ENCODE assay signal across 8 cellular contexts in the genomic region with DNA sequence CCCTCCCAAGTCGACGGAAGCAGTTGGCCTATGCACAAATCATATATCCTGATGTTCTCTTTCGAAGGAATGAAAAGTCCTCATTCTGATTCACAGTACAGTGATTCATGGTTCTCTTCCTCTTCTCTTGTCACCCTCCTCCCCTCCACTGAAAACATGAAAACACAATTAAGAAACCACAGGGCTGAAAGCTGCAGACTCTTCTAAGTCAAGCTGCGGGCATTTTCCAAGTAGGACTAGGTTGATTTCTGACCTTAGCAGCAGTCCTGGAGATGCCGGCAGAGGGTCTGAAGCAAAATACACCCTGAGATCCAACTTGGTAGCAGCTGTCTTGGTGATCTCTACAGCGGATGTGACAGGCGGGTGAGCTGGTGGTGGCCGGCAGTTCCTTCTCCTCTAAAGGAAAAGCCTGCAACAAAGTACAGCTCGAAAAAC. TPM values are rescaled to one million over a fixed set of nuclear protein-coding genes. Genes with fewer than 3 reads are reported as not detected.
DNase-seq lines count a peak whose midpoint lies in the region; ATAC-seq and TF ChIP-seq lines count a peak whose summit lies in the region.

No MANE protein-coding gene starts in this region.

- H3K4me1 ChIP-seq in DND-41 (ENCODE audit: insufficient read depth, low read length) (peaks cover 9% of the 10 kb centered on the region), heart right ventricle (peaks cover 0 to 44% (median 4%) of the 10 kb centered on the region in 9 donors), subcutaneous abdominal adipose tissue (ENCODE audit: control insufficient read depth in 5 of 5, insufficient read depth in 5 of 5, low read length in 5 of 5) (peaks cover 0 to 46% (median 22%) of the 10 kb centered on the region in 5 donors)

- TF ChIP-seq CTCF in DND-41 (IDR thresholded peaks at IDR 0.05; ENCODE audit: borderline replicate concordance, extremely low read depth, low read length, poor library complexity, severe bottlenecking) (no peak), HFFc6 (IDR thresholded peaks at IDR 0.05) (no peak), heart right ventricle (IDR thresholded peaks at IDR 0.05) (no peak)

- no peaks in the 10 kb centered on the region for H4K20me1 ChIP-seq in DND-41 (ENCODE audit: insufficient read depth, low read length)

- no peaks in the 10 kb centered on the region for H3K9me3 ChIP-seq in DND-41 (ENCODE audit: insufficient read depth, low read length, severe bottlenecking)
- H3K9me3 ChIP-seq in heart right ventricle: no peaks in the 10 kb centered on the region
- no peaks in the 10 kb centered on the region for H3K9me3 ChIP-seq in subcutaneous abdominal adipose tissue (ENCODE audit: control insufficient read depth in 5 of 5, low read length in 5 of 5)

- WGBS in heart right ventricle, 2 donors: 71 to 80% methylated on average over 9 of the region's 9 CpGs

- H3K36me3 ChIP-seq in DND-41 (ENCODE audit: insufficient read depth, low read length) (no peaks in the 10 kb centered on the region), heart right ventricle (no peaks in the 10 kb centered on the region), subcutaneous abdominal adipose tissue (ENCODE audit: control insufficient read depth in 5 of 5, insufficient read depth in 5 of 5, low read length in 5 of 5) (peaks cover 0 to 3% (median 0%) of the 10 kb centered on the region in 5 donors)

- H3K4me3 Mint-ChIP-seq in HFFc6: peak overlapping the region; percentile 16; the same call in 1 of the 2 replicates

- H3K27ac ChIP-seq in DND-41 (ENCODE audit: low read length) (no peak overlapping the region), heart right ventricle (peak overlapping the region in 6 of 10 donors; percentile 7 to 90 (median 38)), subcutaneous abdominal adipose tissue (ENCODE audit: low read depth, low read length) (peak overlapping the region; percentile 48)

- H3K79me2 ChIP-seq in DND-41 (ENCODE audit: insufficient read depth, low read length): no peaks in the 10 kb centered on the region

- peak overlapping the region; percentile 10; the same call in 1 of the 2 replicates for H3K27ac Mint-ChIP-seq in HFFc6

- ATAC-seq in DND-41 (ENCODE audit: insufficient read depth, low read depth) (peak; percentile 39), heart right ventricle (peak in 7 of 8 donors; percentile 41 to 74 (median 51)), GM21717 (IDR thresholded peaks at IDR 0.05; ENCODE audit: unreplicated experiment) (no peak)

- H3K36me3 Mint-ChIP-seq in HFFc6 (ENCODE audit: low read depth): no peaks in the 10 kb centered on the region

- peaks cover 17% of the 10 kb centered on the region for H3K4me1 Mint-ChIP-seq in HFFc6 (ENCODE audit: low read depth)

- DNase-seq in DND-41 (peak; percentile 22), HFFc6 (peak; percentile 13), SW 1271 (lab: John Stamatoyannopoulos, UW) (peak; percentile 52 to 94), heart right ventricle (no peak), ecto neural progenitor cell (ENCODE audit: low spot score) (no peak), GM19240 (ENCODE audit: insufficient read length, low spot score) (no peak)

- peak overlapping the region; percentile 5; the same call in 1 of the 2 replicates for H3K4me2 ChIP-seq in DND-41 (ENCODE audit: insufficient read depth, low read length)

- H3K4me3 ChIP-seq in DND-41 (ENCODE audit: low read depth in 1 of 2, low read length in 2 of 2) (no peak overlapping the region), heart right ventricle (peak overlapping the region in 1 of 10 donors; percentile 34), subcutaneous abdominal adipose tissue (ENCODE audit: low read depth in 1 of 5, low read length in 5 of 5) (peak overlapping the region in 4 of 5 donors; percentile 13 to 51 (median 28))

- H3K27me3 ChIP-seq in DND-41 (ENCODE audit: insufficient read depth, low read length, poor library complexity) (peaks cover 20% of the 10 kb centered on the region), heart right ventricle (peaks cover 0 to 9% (median 0%) of the 10 kb centered on the region in 7 donors), subcutaneous abdominal adipose tissue (ENCODE audit: control insufficient read depth in 5 of 5, insufficient read depth in 4 of 5, low read length in 5 of 5) (no peaks in the 10 kb centered on the region)

- intact Hi-C loops in heart right ventricle (cut with DNase I): loop anchor here in 1 of 10 donors (10.0 kb wide), 1 partner anchor 49 kb away; no protein-coding TSS in a partner anchor

- H3K9me3 Mint-ChIP-seq in HFFc6: no peaks in the 10 kb centered on the region

- H2AFZ ChIP-seq in DND-41 (ENCODE audit: low read depth, low read length): no peak overlapping the region

- H3K27me3 Mint-ChIP-seq in HFFc6 (ENCODE audit: insufficient read depth): peaks cover 11% of the 10 kb centered on the region

- H3K9ac ChIP-seq in DND-41 (ENCODE audit: low read depth, low read length) (no peak overlapping the region), subcutaneous abdominal adipose tissue (ENCODE audit: low read length in 5 of 5) (peak overlapping the region in 3 of 5 donors; percentile 3 to 46 (median 21))

RNA-seq across cellular contexts. Expression of a gene that starts 6.2 kb away (rescaled TPM):
- total RNA-seq in HFFc6 (2021; fragmentation: NEBNext Ultra II Directional; extraction: Animal tissue kit (Norgen Biotek cat#: 25700)): not detected
- total RNA-seq in heart right ventricle: 1 to 10 TPM; 1.3 to 7.3 (median 3.7) TPM
- polyA plus RNA-seq in heart right ventricle: 1 to 10 TPM in 1 of 2 donors, under 1 TPM in 1; 0.88 to 2.6 TPM

Comparison
In these comparisons a context has a peak if more than half of its experiments do, and no peak if none do; other contexts are left out.
1. DNase-seq: peak in DND-41 (single experiment), HFFc6 (single experiment) and SW 1271 (2 of 2); none in heart right ventricle (0 of 2), ecto neural progenitor cell (single experiment) and GM19240 (single experiment).
2. H3K4me3 ChIP-seq: peak in subcutaneous abdominal adipose tissue (4 of 5); none in DND-41 (0 of 2).